Comparison of ENCODE assay signal across 1 cellular context in genomic region chr3:124780356-124780755, GRCh38.
TF ChIP-seq lines count a peak whose summit lies in the region.

No MANE protein-coding gene starts in this region.

TF ChIP-seq in IMR-90, 13 proteins besides CTCF, POLR2A, EP300 and RAD21:
- TF ChIP-seq SMC3 (IDR thresholded peaks at IDR 0.05; ENCODE audit: low read depth, low read length) (no peak), RFX5 (IDR thresholded peaks at IDR 0.05; ENCODE audit: low read depth, low read length) (no peak), NFE2L2 (IDR thresholded peaks at IDR 0.05; ENCODE audit: low read depth, low read length) (no peak), BHLHE40 (IDR thresholded peaks at IDR 0.05; ENCODE audit: low read depth, low read length) (no peak), FOS (IDR thresholded peaks at IDR 0.05; ENCODE audit: low read depth, low read length) (no peak), CHD1 (IDR thresholded peaks at IDR 0.05; ENCODE audit: low read depth, low read length) (no peak), USF2 (IDR thresholded peaks at IDR 0.05; ENCODE audit: low read depth, low read length) (no peak), MAZ (IDR thresholded peaks at IDR 0.05; ENCODE audit: borderline replicate concordance, low read depth, low read length) (no peak), ELK1 (IDR thresholded peaks at IDR 0.05; ENCODE audit: borderline replicate concordance, low read depth, low read length) (no peak), CEBPB (IDR thresholded peaks at IDR 0.05; ENCODE audit: low read depth, low read length) (no peak), RCOR1 (IDR thresholded peaks at IDR 0.05; ENCODE audit: insufficient replicate concordance, low read length) (no peak), MXI1 (IDR thresholded peaks at IDR 0.05; ENCODE audit: borderline replicate concordance, low read depth, low read length) (no peak), MAFK (IDR thresholded peaks at IDR 0.05; ENCODE audit: low read depth, low read length) (no peak)
TF ChIP-seq in IMR-90: peak in this region for 0.
